Comparison of ENCODE assay signal across 8 cellular contexts in the genomic region with DNA sequence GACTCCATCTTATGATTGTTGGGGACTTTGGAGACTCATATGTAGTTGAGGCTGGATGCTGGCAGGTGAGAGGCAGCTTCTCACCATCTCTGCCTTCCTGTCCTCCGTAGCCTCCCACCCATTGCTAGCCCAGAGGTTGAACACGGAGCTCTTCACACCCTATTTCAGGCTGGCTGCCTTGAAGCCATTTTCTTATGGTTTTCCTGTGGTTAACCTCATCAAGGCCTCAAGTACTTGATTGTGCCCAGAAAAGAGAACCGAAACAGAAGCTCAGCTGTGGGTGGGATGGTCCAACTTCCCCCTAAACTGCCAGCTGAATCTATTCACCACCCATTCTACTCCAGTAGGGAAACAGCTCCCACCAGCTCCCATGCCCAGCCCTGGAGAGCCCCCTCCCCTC.
A peak's percentile ranks its signal among the peaks of the same experiment; 100 is the strongest.
DNase-seq lines count a peak whose midpoint lies in the region; ATAC-seq and TF ChIP-seq lines count a peak whose summit lies in the region.

No MANE protein-coding gene starts in this region.

- DNase-seq in GM06990 (ENCODE audit: extremely low read depth, insufficient read length) (peak; percentile 74), activated T-helper 1 cell treated with Interleukin-2 at 50 U/mL for 16 hours (ENCODE audit: low read depth) (peak; percentile 10), AG20443 (ENCODE audit: low spot score) (no peak), tibial artery (no peak)
- peak; percentile 95 for DNase-seq in Jurkat, Clone E6-1 (ENCODE audit: low read depth, low spot score)
- DNase-seq in stimulated activated CD8-positive, alpha-beta memory T cell treated with anti-CD3 and anti-CD28 coated beads, Interleukin-7, amount 100 ng/mL, for 4 hours (ENCODE audit: low read depth in 2 of 2): peak; percentile 7 to 12
- DNase-seq in activated CD8-positive, alpha-beta memory T cell treated with anti-CD3 and anti-CD28 coated beads for 24 hours: no peak

- no peak overlapping the region for H3K4me3 ChIP-seq in GM06990 (replicated peaks; ENCODE audit: low read depth, low read length)
- no peak overlapping the region for H3K4me3 ChIP-seq in Jurkat, Clone E6-1 (ENCODE audit: low read length)
- no peak overlapping the region for H3K4me3 ChIP-seq in tibial artery

- no peak overlapping the region for H3K27ac ChIP-seq in tibial artery

- TF ChIP-seq CTCF in GM06990 (IDR thresholded peaks at IDR 0.05; ENCODE audit: insufficient read depth, low read length, poor library complexity, severe bottlenecking): no peak
- no peak for TF ChIP-seq CTCF in tibial artery (IDR thresholded peaks at IDR 0.05)

- no peaks in the 10 kb centered on the region for H3K9me3 ChIP-seq in tibial artery

- H3K4me1 ChIP-seq in tibial artery: peaks cover 0 to 6% (median 0%) of the 10 kb centered on the region in 4 donors

- no peaks in the 10 kb centered on the region for H3K36me3 ChIP-seq in GM06990 (ENCODE audit: control insufficient read depth, insufficient read depth, low read length)
- peaks cover 4 to 49% (median 6%) of the 10 kb centered on the region in 3 donors for H3K36me3 ChIP-seq in tibial artery

- peak; percentile 97 for ATAC-seq in GM21447 (IDR thresholded peaks at IDR 0.05; ENCODE audit: unreplicated experiment)

- intact Hi-C loops in tibial artery (cut with DNase I; ENCODE audit: low total_unique reads): no loop called here

- H3K27me3 ChIP-seq in GM06990 (replicated peaks; ENCODE audit: control insufficient read depth, insufficient read depth, low read length) (peaks cover 3% of the 10 kb centered on the region), tibial artery (no peaks in the 10 kb centered on the region)

Comparison
In these comparisons a context has a peak if more than half of its experiments do, and no peak if none do; other contexts are left out.
1. DNase-seq: peak in GM06990 (single experiment), Jurkat, Clone E6-1 (single experiment), activated T-helper 1 cell treated with Interleukin-2 at 50 U/mL for 16 hours (single experiment) and stimulated activated CD8-positive, alpha-beta memory T cell treated with anti-CD3 and anti-CD28 coated beads, Interleukin-7, amount 100 ng/mL, for 4 hours (2 of 2); none in AG20443 (single experiment), activated CD8-positive, alpha-beta memory T cell treated with anti-CD3 and anti-CD28 coated beads for 24 hours (single experiment) and tibial artery (0 of 2).